Comparison of ENCODE assay signal across 1 cellular context in genomic region chr16:58495861-58496331, GRCh38.
TF ChIP-seq lines count a peak whose summit lies in the region.

No MANE protein-coding gene starts in this region.

TF ChIP-seq in K562, 482 proteins besides CTCF, POLR2A, EP300 and RAD21:
- TF ChIP-seq ZNF592 (IDR thresholded peaks at IDR 0.05) (no peak), TCF7 (IDR thresholded peaks at IDR 0.05; ENCODE audit: borderline replicate concordance) (no peak), MEF2D (tag; conservative IDR thresholded peaks at IDR 0.05; ENCODE audit: low read depth) (no peak), ATF6 (CRISPR knock-in tag; IDR thresholded peaks at IDR 0.05) (no peak)
- TF ChIP-seq, protein P1, sequence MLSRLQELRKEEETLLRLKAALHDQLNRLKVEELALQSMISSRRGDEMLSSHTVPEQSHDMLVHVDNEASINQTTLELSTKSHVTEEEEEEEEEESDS (CRISPR knock-in tag; IDR thresholded peaks at IDR 0.05) = no peak
